Comparison of ENCODE assay signal across 8 cellular contexts in genomic region chr5:399296-400281, GRCh38. TPM values are rescaled to one million over a fixed set of nuclear protein-coding genes. Genes with fewer than 3 reads are reported as not detected.
DNase-seq lines count a peak whose midpoint lies in the region; ATAC-seq and TF ChIP-seq lines count a peak whose summit lies in the region.

No MANE protein-coding gene starts in this region.

- H3K27me3 ChIP-seq in right atrium auricular region, result no peaks in the 10 kb centered on the region

- H3K27ac ChIP-seq in right atrium auricular region, result peak overlapping the region in 1 of 2 donors; percentile 60

- H3K27ac Mint-ChIP-seq in activated naive CD8-positive, alpha-beta T cell treated with anti-CD3 and anti-CD28 coated beads for 36 hours, result peak overlapping the region; percentile 90

- no peaks in the 10 kb centered on the region for H3K9me3 Mint-ChIP-seq in activated naive CD8-positive, alpha-beta T cell treated with anti-CD3 and anti-CD28 coated beads for 36 hours

- H3K9me3 ChIP-seq in right atrium auricular region, result no peaks in the 10 kb centered on the region

- H3K27me3 Mint-ChIP-seq in activated naive CD8-positive, alpha-beta T cell treated with anti-CD3 and anti-CD28 coated beads for 36 hours, result peaks cover 9% of the 10 kb centered on the region

- TF ChIP-seq CTCF in right atrium auricular region (IDR thresholded peaks at IDR 0.05), result no peak
- no peak for TF ChIP-seq CTCF in retinal pigment epithelial cell (conservative IDR thresholded peaks at IDR 0.05; ENCODE audit: low read depth, low read length)

- H3K4me3 Mint-ChIP-seq in activated naive CD8-positive, alpha-beta T cell treated with anti-CD3 and anti-CD28 coated beads for 36 hours, result peak overlapping the region; percentile 57

- H3K36me3 Mint-ChIP-seq in activated naive CD8-positive, alpha-beta T cell treated with anti-CD3 and anti-CD28 coated beads for 36 hours, result peaks cover 56% of the 10 kb centered on the region

- peak overlapping the region in 1 of 2 donors; percentile 21 for H3K4me3 ChIP-seq in right atrium auricular region
- peak overlapping the region; percentile 37 for H3K4me3 ChIP-seq in retinal pigment epithelial cell (ENCODE audit: low read length)

- H3K4me1 ChIP-seq in right atrium auricular region, result peaks cover 0 to 14% of the 10 kb centered on the region in 2 donors

- peaks cover 45% of the 10 kb centered on the region for H3K4me1 Mint-ChIP-seq in activated naive CD8-positive, alpha-beta T cell treated with anti-CD3 and anti-CD28 coated beads for 36 hours

- DNase-seq in ELF-1 (ENCODE audit: low read depth, low spot score), result peak; percentile 55
- peak; percentile 61 for DNase-seq in HS-5 (ENCODE audit: low read depth)
- peak; percentile 99 for DNase-seq in NOMO-1 treated with DMSO at 0.1 percent for 48 hours (lab: John Stamatoyannopoulos, UW; ENCODE audit: unreplicated experiment)
- peak; percentile 84 for DNase-seq in activated naive CD8-positive, alpha-beta T cell treated with anti-CD3 and anti-CD28 coated beads for 36 hours
- peak; percentile 85 for DNase-seq in right atrium auricular region (ENCODE audit: low spot score)
- peak; percentile 39 for DNase-seq in retinal pigment epithelial cell (ENCODE audit: low read depth)
- no peak for DNase-seq in A172 (ENCODE audit: low spot score)

- ATAC-seq in GM21447 (IDR thresholded peaks at IDR 0.05; ENCODE audit: unreplicated experiment), result peak; percentile 54

- H3K36me3 ChIP-seq in right atrium auricular region, result no peaks in the 10 kb centered on the region

RNA-seq across cellular contexts. Expression of gene EXOC3, which starts 43.4 kb away (rescaled TPM):
- total RNA-seq in activated naive CD8-positive, alpha-beta T cell treated with anti-CD3 and anti-CD28 coated beads for 36 hours, result 10 to 100 TPM; 58.2 to 61.2 TPM
- 10 to 100 TPM; 34.7 to 40.7 TPM for total RNA-seq in right atrium auricular region
- 33.3 and 34.7 TPM in 2 replicates for total RNA-seq in A172 (2014; rRNA removed; shearing (Covaris generic))
